Comparison of ENCODE assay signal across 26 cellular contexts in genomic region chr10:132926777-132927650, GRCh38. TPM values are rescaled to one million over a fixed set of nuclear protein-coding genes. Genes with fewer than 3 reads are reported as not detected.
"Had no signal": no experiment of that assay in that cellular context is flagged by ENCODE, and none has a peak within 500 bp of the region (broad histone marks: within the 10 kb centered on the region; RNA-seq: fewer than 3 reads in every experiment).

No MANE protein-coding gene starts in this region.

- DNase-seq: central memory CD4-positive, alpha-beta T cell; colonic mucosa; effector CD8-positive, alpha-beta T cell; endodermal cell; foreskin fibroblast; gastrocnemius medialis; left cardiac atrium; nucleus accumbens; stimulated activated CD4-positive, alpha-beta T cell treated with anti-CD3 and anti-CD28 coated beads, Interleukin-4, amount 100 ng/mL, for 4 hours; stimulated activated naive CD8-positive, alpha-beta T cell treated with anti-CD3 and anti-CD28 coated beads, Interleukin-15, Interleukin-2, amounts not matched to agents 100 U/mL and 50 U/mL, for 24 hours; substantia nigra; testis; tibial artery had no signal

- H3K36me3 ChIP-seq: colonic mucosa, gastrocnemius medialis, heart left ventricle, left lung, tibial artery had no signal

- H3K4me3 ChIP-seq: colonic mucosa, gastrocnemius medialis, heart left ventricle, hepatocyte, left lung, lung, psoas muscle, testis, tibial artery had no signal

- H3K9me3 Mint-ChIP-seq: endodermal cell, memory B cell, nephron, type B pancreatic cell had no signal

- H3K4me1 ChIP-seq: colonic mucosa, gastrocnemius medialis, heart left ventricle, left lung, psoas muscle, testis, tibial artery had no signal

- H3K36me3 Mint-ChIP-seq: memory B cell; stimulated activated memory B cell treated with anti-CD40 and anti-IgM and Interleukin-4, amounts not matched to agents 10 μg/mL and 1 μg/mL and 100 μg/mL, for 72 hours; type B pancreatic cell had no signal

- H3K4me3 Mint-ChIP-seq: dendritic cell treated with granulocyte-macrophage colony-stimulating factor and Interleukin-4, amounts not matched to agents 40 ng/mL and 50 ng/mL, for 4 days; endodermal cell; memory B cell; nephron; stimulated activated memory B cell treated with anti-CD40 and anti-IgM and Interleukin-4, amounts not matched to agents 10 μg/mL and 1 μg/mL and 100 μg/mL, for 72 hours; type B pancreatic cell had no signal

- H3K4me1 Mint-ChIP-seq: endodermal cell had no signal

- H3K27me3 Mint-ChIP-seq: memory B cell, type B pancreatic cell had no signal

- ATAC-seq: gastrocnemius medialis; left cardiac atrium; left lung; psoas muscle; sciatic nerve; stimulated activated memory B cell treated with anti-CD40 and anti-IgM and Interleukin-4, amounts not matched to agents 10 μg/mL and 1 μg/mL and 100 μg/mL, for 72 hours; stimulated activated naive CD8-positive, alpha-beta T cell treated with anti-CD3 and anti-CD28 coated beads, Interleukin-15, Interleukin-2, amounts not matched to agents 100 U/mL and 50 U/mL, for 24 hours had no signal

- H3K9me3 ChIP-seq: colonic mucosa, gastrocnemius medialis, heart left ventricle, left lung, psoas muscle, testis, tibial artery had no signal

- H3K27ac ChIP-seq: colonic mucosa, epithelial cell of prostate, gastrocnemius medialis, heart left ventricle, hepatocyte, left lung, psoas muscle, testis, tibial artery had no signal

- H3K27me3 ChIP-seq: colonic mucosa, gastrocnemius medialis, hepatocyte, testis had no signal

- H3K27ac Mint-ChIP-seq: dendritic cell treated with granulocyte-macrophage colony-stimulating factor and Interleukin-4, amounts not matched to agents 40 ng/mL and 50 ng/mL, for 4 days; endodermal cell; memory B cell; nephron; stimulated activated memory B cell treated with anti-CD40 and anti-IgM and Interleukin-4, amounts not matched to agents 10 μg/mL and 1 μg/mL and 100 μg/mL, for 72 hours; type B pancreatic cell had no signal

RNA-seq across cellular contexts. Expression of gene CFAP46, which starts 15.4 kb away (rescaled TPM):
- total RNA-seq: skeletal muscle tissue had no signal
